Comparison of ENCODE assay signal across 25 cellular contexts in the genomic region with DNA sequence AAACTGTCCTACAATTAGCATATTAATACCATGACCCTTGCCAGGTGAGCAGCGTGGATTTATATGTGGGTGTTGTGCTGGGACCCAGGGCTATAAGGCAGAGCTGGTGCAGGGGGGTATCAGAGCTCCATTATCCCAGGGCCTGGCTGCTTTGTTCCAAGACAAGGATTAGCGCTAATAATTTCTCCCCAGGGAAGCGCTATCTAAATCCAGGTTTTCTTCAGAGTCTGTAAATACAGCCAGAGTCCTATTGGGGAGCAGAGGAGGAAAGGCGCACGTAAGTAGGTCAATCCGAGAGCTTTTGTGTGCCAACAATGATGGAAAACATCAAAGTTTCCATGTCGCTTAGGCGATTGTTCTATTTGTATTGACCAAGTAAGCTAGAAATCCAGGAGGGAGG.
"Had no signal": no experiment of that assay in that cellular context is flagged by ENCODE, and none has a peak within 500 bp of the region (broad histone marks: within the 10 kb centered on the region; RNA-seq: fewer than 3 reads in every experiment).

No MANE protein-coding gene starts in this region.

- DNase-seq: activated CD4-positive, alpha-beta T cell treated with anti-CD3 and anti-CD28 coated beads, Interleukin-2, amount 10 ng/mL, durations not matched to agents 24 days and 14 days; activated CD4-positive, alpha-beta T cell treated with anti-CD3 and anti-CD28 coated beads, Interleukin-2, amount 50 U/mL, for 4 hours; activated CD8-positive, alpha-beta T cell treated with anti-CD3 and anti-CD28 coated beads, Interleukin-2, amount 10 ng/mL, durations not matched to agents 7 days and 5 days; activated gamma-delta T cell; activated naive CD4-positive, alpha-beta T cell treated with Interleukin-2 at 50 U/mL for 16 hours; activated naive CD8-positive, alpha-beta T cell treated with anti-CD3 and anti-CD28 coated beads, Interleukin-2, amount 50 U/mL, for 24 hours; activated T-cell treated with anti-CD3 and anti-CD28 coated beads, Interleukin-2, amount 50 U/mL, for 24 hours; anterior cingulate cortex; brain microvascular endothelial cell; central memory CD4-positive, alpha-beta T cell; Karpas-422; KBM-7; NCI-H1436 treated with DMSO at 0.1 percent for 48 hours; NCI-H187; NCI-H2029 treated with DMSO at 0.1 percent for 48 hours; NCI-H2107; NCI-H226; NCI-H446 treated with DMSO at 0.1 percent for 48 hours; NCI-H524; NCI-H774; PC-3; Peyer's patch; RPMI8226; SHP77 treated with DMSO at 0.1 percent for 48 hours; SK-N-SH had no signal
